Comparison of ENCODE assay signal across 22 cellular contexts in the genomic region with DNA sequence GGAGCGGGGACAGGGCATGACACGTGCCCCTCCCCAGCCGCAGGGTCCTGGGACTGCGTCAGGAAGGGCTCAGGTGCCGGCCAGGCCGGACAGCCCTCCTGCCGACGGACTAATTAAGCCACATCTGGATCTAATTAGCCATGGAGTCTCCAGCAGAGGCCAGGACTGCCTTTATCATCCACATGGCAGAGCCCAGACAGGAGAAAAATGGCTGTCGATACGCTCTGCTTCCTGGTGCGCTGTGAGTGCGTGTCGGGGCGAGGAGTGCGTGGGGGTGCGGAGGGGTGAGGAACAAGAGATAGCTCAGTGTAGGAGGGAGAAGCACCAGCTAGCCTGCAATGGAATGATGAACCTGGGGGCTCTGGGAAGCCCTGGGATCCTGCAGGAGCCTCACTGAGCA.
"Had no signal": no experiment of that assay in that cellular context is flagged by ENCODE, and none has a peak within 500 bp of the region (broad histone marks: within the 10 kb centered on the region; RNA-seq: fewer than 3 reads in every experiment).

No MANE protein-coding gene starts in this region.

- DNase-seq: activated CD4-positive, alpha-beta memory T cell treated with anti-CD3 and anti-CD28 coated beads, Interleukin-2, amount 10 ng/mL, durations not matched to agents 7 days and 5 days; activated CD4-positive, alpha-beta T cell treated with anti-CD3 and anti-CD28 coated beads for 36 hours; activated gamma-delta T cell treated with Interleukin-2 at 50 U/mL for 16 hours; activated naive CD8-positive, alpha-beta T cell treated with anti-CD3 and anti-CD28 coated beads for 36 hours; activated T-cell treated with anti-CD3 and anti-CD28 coated beads, Interleukin-2, amount 50 U/mL, for 72 hours; aorta; dorsolateral prefrontal cortex; heart left ventricle; left ventricle myocardium superior; mesendoderm; T1000; WERI-Rb-1 had no signal

- H3K27ac ChIP-seq: breast epithelium, dorsolateral prefrontal cortex, heart left ventricle, parathyroid adenoma, skin epidermis, tibial artery, vagina, WERI-Rb-1 had no signal

- H2AFZ ChIP-seq: parathyroid adenoma had no signal

- H3K4me3 ChIP-seq: breast epithelium, dorsolateral prefrontal cortex, heart left ventricle, skin epidermis, tibial artery, vagina had no signal

- H3K4me1 Mint-ChIP-seq: activated CD4-positive, alpha-beta memory T cell treated with anti-CD3 and anti-CD28 coated beads, Interleukin-2, amount 10 ng/mL, durations not matched to agents 7 days and 5 days; activated naive CD8-positive, alpha-beta T cell treated with anti-CD3 and anti-CD28 coated beads for 36 hours; stimulated activated effector memory CD8-positive, alpha-beta T cell treated with anti-CD3 and anti-CD28 coated beads, Interleukin-12 subunit alpha, Interleukin-12 subunit beta, amount 100 ng/mL, for 72 hours had no signal

- H3K4me3 Mint-ChIP-seq: activated CD4-positive, alpha-beta memory T cell treated with anti-CD3 and anti-CD28 coated beads, Interleukin-2, amount 10 ng/mL, durations not matched to agents 7 days and 5 days; activated CD4-positive, alpha-beta T cell treated with anti-CD3 and anti-CD28 coated beads for 36 hours; activated naive CD8-positive, alpha-beta T cell treated with anti-CD3 and anti-CD28 coated beads for 36 hours; activated T-cell treated with anti-CD3 and anti-CD28 coated beads, Interleukin-2, amount 50 U/mL, for 72 hours; neural crest cell; stimulated activated effector memory CD8-positive, alpha-beta T cell treated with anti-CD3 and anti-CD28 coated beads, Interleukin-12 subunit alpha, Interleukin-12 subunit beta, amount 100 ng/mL, for 72 hours had no signal

- H3K27ac Mint-ChIP-seq: activated CD4-positive, alpha-beta memory T cell treated with anti-CD3 and anti-CD28 coated beads, Interleukin-2, amount 10 ng/mL, durations not matched to agents 7 days and 5 days; activated CD4-positive, alpha-beta T cell treated with anti-CD3 and anti-CD28 coated beads for 36 hours; activated naive CD8-positive, alpha-beta T cell treated with anti-CD3 and anti-CD28 coated beads for 36 hours; activated T-cell treated with anti-CD3 and anti-CD28 coated beads, Interleukin-2, amount 50 U/mL, for 72 hours; stimulated activated effector memory CD8-positive, alpha-beta T cell treated with anti-CD3 and anti-CD28 coated beads, Interleukin-12 subunit alpha, Interleukin-12 subunit beta, amount 100 ng/mL, for 72 hours had no signal

- H3K9ac ChIP-seq: parathyroid adenoma had no signal

- ATAC-seq: activated CD4-positive, alpha-beta T cell treated with anti-CD3 and anti-CD28 coated beads for 36 hours; activated T-cell treated with anti-CD3 and anti-CD28 coated beads, Interleukin-2, amount 50 U/mL, for 72 hours; esophagus mucosa; heart left ventricle; left ventricle myocardium superior; stimulated activated effector memory CD8-positive, alpha-beta T cell treated with anti-CD3 and anti-CD28 coated beads, Interleukin-12 subunit alpha, Interleukin-12 subunit beta, amount 100 ng/mL, for 72 hours had no signal

- H3K4me1 ChIP-seq: breast epithelium, heart left ventricle, parathyroid adenoma, tibial artery, vagina had no signal

- H3K9me3 ChIP-seq: breast epithelium, heart left ventricle, tibial artery, vagina had no signal

- H3K9me3 Mint-ChIP-seq: activated CD4-positive, alpha-beta memory T cell treated with anti-CD3 and anti-CD28 coated beads, Interleukin-2, amount 10 ng/mL, durations not matched to agents 7 days and 5 days; activated naive CD8-positive, alpha-beta T cell treated with anti-CD3 and anti-CD28 coated beads for 36 hours; activated T-cell treated with anti-CD3 and anti-CD28 coated beads, Interleukin-2, amount 50 U/mL, for 72 hours; neural crest cell; stimulated activated effector memory CD8-positive, alpha-beta T cell treated with anti-CD3 and anti-CD28 coated beads, Interleukin-12 subunit alpha, Interleukin-12 subunit beta, amount 100 ng/mL, for 72 hours had no signal

- H3K27me3 ChIP-seq: vagina had no signal

- FAIRE-seq: frontal cortex, islet of Langerhans had no signal

- H3K79me2 ChIP-seq: parathyroid adenoma had no signal

- H3K36me3 Mint-ChIP-seq: activated naive CD8-positive, alpha-beta T cell treated with anti-CD3 and anti-CD28 coated beads for 36 hours; stimulated activated effector memory CD8-positive, alpha-beta T cell treated with anti-CD3 and anti-CD28 coated beads, Interleukin-12 subunit alpha, Interleukin-12 subunit beta, amount 100 ng/mL, for 72 hours had no signal

- H3K36me3 ChIP-seq: breast epithelium, heart left ventricle, tibial artery, vagina, WERI-Rb-1 had no signal
